ENCODE assay signal across 25 cellular contexts in genomic region chr11:68275721-68276488, GRCh38. TPM values are rescaled to one million over a fixed set of nuclear protein-coding genes. Genes with fewer than 3 reads are reported as not detected.
DNase-seq lines count a peak whose midpoint lies in the region; ATAC-seq, FAIRE-seq and TF ChIP-seq lines count a peak whose summit lies in the region.
"Had no signal": no experiment of that assay in that cellular context is flagged by ENCODE, and none has a peak within 500 bp of the region (broad histone marks: within the 10 kb centered on the region; RNA-seq: fewer than 3 reads in every experiment).

No MANE protein-coding gene starts in this region.

- no peak for DNase-seq in CD4-positive, alpha-beta T cell
- DNase-seq in HEK293T (ENCODE audit: extremely low spot score) (no peak), glomerular visceral epithelial cell (ENCODE audit: extremely low spot score) (peak; percentile 26), small intestine (peak; percentile 63), NCI-H446 treated with DMSO at 0.1 percent for 48 hours (lab: John Stamatoyannopoulos, UW) (no peak), NOMO-1 treated with dmso at 0.1 percent for 144 hours (lab: John Stamatoyannopoulos, UW; ENCODE audit: unreplicated experiment) (no peak), activated gamma-delta T cell treated with Interleukin-2 at 50 U/mL for 16 hours (no peak)
- DNase-seq: activated CD4-positive, CD25-positive, alpha-beta regulatory T cell treated with anti-CD3 and anti-CD28 coated beads, Interleukin-2, amount 50 U/mL, for 72 hours; activated CD8-positive, alpha-beta memory T cell treated with anti-CD3 and anti-CD28 coated beads for 24 hours; aorta; CD4-positive, CD25-positive, alpha-beta regulatory T cell; H9; immature natural killer cell; MM.1S; NCI-H1436 treated with DMSO at 0.1 percent for 48 hours; NCI-H748 treated with DMSO at 0.1 percent for 48 hours; SHP77; uterus had no signal

- peaks cover 19% of the 10 kb centered on the region for H3K4me1 Mint-ChIP-seq in CD4-positive, alpha-beta T cell (ENCODE audit: low read depth)

- H3K4me1 ChIP-seq in small intestine (ENCODE audit: control insufficient read depth in 2 of 2, insufficient read depth in 1 of 2, low read depth in 1 of 2, low read length in 1 of 2) = no peaks in the 10 kb centered on the region
- H3K4me1 ChIP-seq: uterus had no signal

- no peak overlapping the region for H3K4me3 ChIP-seq in small intestine (ENCODE audit: low read depth in 1 of 2, low read length in 2 of 2)
- H3K4me3 ChIP-seq: hepatocyte, lung, skin epidermis, uterus had no signal

- intact Hi-C loops in CD4-positive, alpha-beta T cell (cut with DNase I, micrococcal nuclease) = loop anchor here in 1 of 2 experiments (2.0 kb wide), 1 partner anchor 19 kb away; no protein-coding TSS in a partner anchor

- no peak overlapping the region for H3K27ac Mint-ChIP-seq in CD4-positive, alpha-beta T cell
- H3K27ac Mint-ChIP-seq: activated naive CD4-positive, alpha-beta T cell treated with anti-CD3 and anti-CD28 coated beads, Interleukin-2, amount 50 U/mL, for 24 hours; CD4-positive, CD25-positive, alpha-beta regulatory T cell; H9; progenitor cell of endocrine pancreas had no signal

- peaks cover 5% of the 10 kb centered on the region for H3K36me3 Mint-ChIP-seq in CD4-positive, alpha-beta T cell (ENCODE audit: low read depth)
- H3K36me3 Mint-ChIP-seq: activated naive CD4-positive, alpha-beta T cell treated with anti-CD3 and anti-CD28 coated beads, Interleukin-2, amount 50 U/mL, for 24 hours; CD4-positive, CD25-positive, alpha-beta regulatory T cell had no signal

- no peak for ATAC-seq in CD4-positive, alpha-beta T cell (ENCODE audit: poor library complexity)

- 66 to 87% (median 73%) methylated on average over 14 of the region's 14 CpGs for WGBS in small intestine, 3 donors

- FAIRE-seq in small intestine (lab: Jason Lieb, UNC) = no peak
- FAIRE-seq: G401.6 had no signal

- H3K9me3 ChIP-seq in CD4-positive, alpha-beta T cell (ENCODE audit: control insufficient read depth, low read length) = no peaks in the 10 kb centered on the region
- no peaks in the 10 kb centered on the region for H3K9me3 ChIP-seq in small intestine (ENCODE audit: control insufficient read depth, low read depth)
- H3K9me3 ChIP-seq: uterus had no signal

- TF ChIP-seq CTCF in CD4-positive, alpha-beta T cell (IDR thresholded peaks at IDR 0.05) = no peak

- H3K36me3 ChIP-seq in small intestine (ENCODE audit: control insufficient read depth in 2 of 2, insufficient read depth in 2 of 2, low read length in 2 of 2) = no peaks in the 10 kb centered on the region
- H3K36me3 ChIP-seq: uterus had no signal

- no peaks in the 10 kb centered on the region for H3K27me3 ChIP-seq in CD4-positive, alpha-beta T cell (ENCODE audit: control insufficient read depth, insufficient read depth, low read length)
- no peaks in the 10 kb centered on the region for H3K27me3 ChIP-seq in small intestine (ENCODE audit: control insufficient read depth in 2 of 2, insufficient read depth in 2 of 2, low read length in 2 of 2)
- H3K27me3 ChIP-seq: hepatocyte, uterus had no signal

- CTCF ChIA-PET in CD4-positive, alpha-beta T cell (lab: Charles Lee) = no interaction called here
- CTCF ChIA-PET in HEK293T (lab: Yijun Ruan, JAX) = no interaction called here

- POLR2A ChIA-PET in CD4-positive, alpha-beta T cell (lab: Charles Lee) = no interaction called here
- POLR2A ChIA-PET in HEK293T (lab: Yijun Ruan, JAX) = no interaction called here

- H3K4me3 Mint-ChIP-seq in CD4-positive, alpha-beta T cell = peak overlapping the region; percentile 30
- H3K4me3 Mint-ChIP-seq: activated naive CD4-positive, alpha-beta T cell treated with anti-CD3 and anti-CD28 coated beads, Interleukin-2, amount 50 U/mL, for 24 hours; central memory CD8-positive, alpha-beta T cell; H9; immature natural killer cell had no signal

- no peak overlapping the region for H3K27ac ChIP-seq in CD4-positive, alpha-beta T cell (ENCODE audit: low read depth, low read length)
- H3K27ac ChIP-seq in small intestine (ENCODE audit: low read depth in 1 of 2, low read length in 1 of 2) = peak overlapping the region in 1 of 2 donors; percentile 54
- H3K27ac ChIP-seq: hepatocyte, skin epidermis, uterus had no signal

- H3K9me3 Mint-ChIP-seq in CD4-positive, alpha-beta T cell = no peaks in the 10 kb centered on the region
- H3K9me3 Mint-ChIP-seq: activated naive CD4-positive, alpha-beta T cell treated with anti-CD3 and anti-CD28 coated beads, Interleukin-2, amount 50 U/mL, for 24 hours; central memory CD8-positive, alpha-beta T cell; immature natural killer cell had no signal

- H3K27me3 Mint-ChIP-seq in CD4-positive, alpha-beta T cell = no peaks in the 10 kb centered on the region
- H3K27me3 Mint-ChIP-seq: activated naive CD4-positive, alpha-beta T cell treated with anti-CD3 and anti-CD28 coated beads, Interleukin-2, amount 50 U/mL, for 24 hours; central memory CD8-positive, alpha-beta T cell; progenitor cell of endocrine pancreas had no signal

TF ChIP-seq in HEK293T, 16 proteins besides CTCF, POLR2A, EP300 and RAD21:
- 0 out of 2 replicates have a peak, but pooled peaks have one; percentile 13 for TF ChIP-seq L3MBTL2 (conservative IDR thresholded peaks at IDR 0.05)
- TF ChIP-seq NFRKB (IDR thresholded peaks at IDR 0.05) = no peak

RNA-seq across cellular contexts. Expression of gene C11orf24, which starts 4.1 kb away (rescaled TPM):
- total RNA-seq in CD4-positive, alpha-beta T cell = 1 to 10 TPM; 8.0 to 8.5 TPM
- polyA plus RNA-seq in small intestine = 100 to 1,000 TPM in 2 of 3 donors, 10 to 100 TPM in 1; 39.4 to 168 (median 109) TPM

RNA-seq across cellular contexts. Expression of gene LRP5, which starts 36.5 kb away (rescaled TPM):
- 1 to 10 TPM; 2.0 to 2.9 TPM for total RNA-seq in CD4-positive, alpha-beta T cell
- 10 to 100 TPM; 39.7 to 84.1 (median 72.8) TPM for polyA plus RNA-seq in small intestine

Comparison
In these comparisons a context has a peak if more than half of its experiments do, and no peak if none do; other contexts are left out.
1. DNase-seq: peak in glomerular visceral epithelial cell (single experiment) and small intestine (single experiment); none in CD4-positive, alpha-beta T cell (0 of 10), HEK293T (single experiment), NCI-H446 treated with DMSO at 0.1 percent for 48 hours (single experiment), NOMO-1 treated with dmso at 0.1 percent for 144 hours (single experiment) and activated gamma-delta T cell treated with Interleukin-2 at 50 U/mL for 16 hours (single experiment).